In genomic region chr20:22684072-22684762, GRCh38 we compare ENCODE assay signal across 8 cellular contexts.
A peak's percentile ranks its signal among the peaks of the same experiment; 100 is the strongest.
DNase-seq lines count a peak whose midpoint lies in the region; ATAC-seq, FAIRE-seq and TF ChIP-seq lines count a peak whose summit lies in the region.

No MANE protein-coding gene starts in this region.

- DNase-seq in D721Med (ENCODE audit: insufficient read length, low spot score), result no peak
- DNase-seq in NCI-H82 (lab: John Stamatoyannopoulos, UW), result peak; percentile 76
- DNase-seq in astrocyte of the hippocampus (ENCODE audit: low read depth, low spot score), result peak; percentile 73
- DNase-seq in hypothalamus (lab: John Stamatoyannopoulos, UW), result peak in 38 of 51 donors; percentile 7 to 71 (median 36)
- DNase-seq in skeletal muscle cell (ENCODE audit: low read depth), result peak; percentile 14
- DNase-seq in T-helper 9 cell, result no peak

- peak; percentile 71 for TF ChIP-seq CTCF in D721Med (IDR thresholded peaks at IDR 0.05; ENCODE audit: insufficient read depth, missing control alignments)

- FAIRE-seq in D721Med (lab: Jason Lieb, UNC), result no peak

- no peak overlapping the region for H3K4me3 ChIP-seq in skeletal muscle cell (ENCODE audit: low read depth, low read length)

- ATAC-seq in GM19035 (IDR thresholded peaks at IDR 0.05; ENCODE audit: unreplicated experiment), result peak; percentile 80
- ATAC-seq in HG03460 (IDR thresholded peaks at IDR 0.05; ENCODE audit: unreplicated experiment), result peak; percentile 79

Comparison
In these comparisons a context has a peak if more than half of its experiments do, and no peak if none do; other contexts are left out.
1. DNase-seq: peak in NCI-H82 (single experiment), astrocyte of the hippocampus (single experiment), hypothalamus (38 of 51) and skeletal muscle cell (single experiment); none in D721Med (single experiment) and T-helper 9 cell (single experiment).